ENCODE assay signal across 1 cellular context in genomic region chr20:22411568-22412450, GRCh38.
TF ChIP-seq lines count a peak whose summit lies in the region.

No MANE protein-coding gene starts in this region.

TF ChIP-seq in HepG2, 621 proteins besides CTCF, POLR2A, EP300 and RAD21 (continued from another document and continues in another):
- TF ChIP-seq HNF1A (IDR thresholded peaks at IDR 0.05; ENCODE audit: low read depth) (peak; percentile 96), HNF1A (CRISPR knock-in tag; IDR thresholded peaks at IDR 0.05; ENCODE audit: borderline replicate concordance) (peak; percentile 97), ZNF3 (CRISPR knock-in tag; IDR thresholded peaks at IDR 0.05) (0 out of 2 replicates have a peak, but pooled peaks have one; percentile 28), ZNF598 (CRISPR knock-in tag; IDR thresholded peaks at IDR 0.05; ENCODE audit: borderline replicate concordance) (peak; percentile 48; the same call in 1 of the 2 replicates), ZNF792 (CRISPR knock-in tag; IDR thresholded peaks at IDR 0.05) (peak; percentile 57), TP53 (CRISPR knock-in tag; conservative IDR thresholded peaks at IDR 0.05) (no peak), SP1 (IDR thresholded peaks at IDR 0.05) (no peak), SP1 (CRISPR knock-in tag; IDR thresholded peaks at IDR 0.05) (peak; percentile 41; the same call in 1 of the 2 replicates), KAT7 (CRISPR knock-in tag; IDR thresholded peaks at IDR 0.05; ENCODE audit: borderline replicate concordance) (peak; percentile 75; the same call in 1 of the 2 replicates), NR2F2 (IDR thresholded peaks at IDR 0.05; ENCODE audit: borderline replicate concordance, low read depth) (no peak), ZSCAN21 (CRISPR knock-in tag; IDR thresholded peaks at IDR 0.05; ENCODE audit: borderline replicate concordance) (0 out of 2 replicates have a peak, but pooled peaks have one; percentile 43), ISX (CRISPR knock-in tag; conservative IDR thresholded peaks at IDR 0.05) (no peak), KLF12 (CRISPR knock-in tag; IDR thresholded peaks at IDR 0.05; ENCODE audit: borderline replicate concordance) (no peak), HBP1 (CRISPR knock-in tag; IDR thresholded peaks at IDR 0.05; ENCODE audit: low read depth) (peak; percentile 50; the same call in 1 of the 2 replicates), EZH2 (conservative IDR thresholded peaks at IDR 0.05; ENCODE audit: low read depth, low read length) (no peak), ZNF746 (CRISPR knock-in tag; IDR thresholded peaks at IDR 0.05) (0 out of 2 replicates have a peak, but pooled peaks have one; percentile 27), ZNF605 (CRISPR knock-in tag; IDR thresholded peaks at IDR 0.05) (peak; percentile 65), ZSCAN25 (CRISPR knock-in tag; IDR thresholded peaks at IDR 0.05) (0 out of 2 replicates have a peak, but pooled peaks have one; percentile 11), NPAS2 (CRISPR knock-in tag; IDR thresholded peaks at IDR 0.05; ENCODE audit: borderline replicate concordance) (no peak), ZNF678 (CRISPR knock-in tag; IDR thresholded peaks at IDR 0.05) (0 out of 2 replicates have a peak, but pooled peaks have one; percentile 34), ZNF296 (CRISPR knock-in tag; conservative IDR thresholded peaks at IDR 0.05) (no peak), ZBTB46 (CRISPR knock-in tag; IDR thresholded peaks at IDR 0.05; ENCODE audit: borderline replicate concordance) (0 out of 2 replicates have a peak, but pooled peaks have one; percentile 34), ZNF772 (CRISPR knock-in tag; IDR thresholded peaks at IDR 0.05) (no peak), ZNF180 (CRISPR knock-in tag; IDR thresholded peaks at IDR 0.05; ENCODE audit: borderline replicate concordance, low read depth) (no peak)
- TF ChIP-seq, protein P1, sequence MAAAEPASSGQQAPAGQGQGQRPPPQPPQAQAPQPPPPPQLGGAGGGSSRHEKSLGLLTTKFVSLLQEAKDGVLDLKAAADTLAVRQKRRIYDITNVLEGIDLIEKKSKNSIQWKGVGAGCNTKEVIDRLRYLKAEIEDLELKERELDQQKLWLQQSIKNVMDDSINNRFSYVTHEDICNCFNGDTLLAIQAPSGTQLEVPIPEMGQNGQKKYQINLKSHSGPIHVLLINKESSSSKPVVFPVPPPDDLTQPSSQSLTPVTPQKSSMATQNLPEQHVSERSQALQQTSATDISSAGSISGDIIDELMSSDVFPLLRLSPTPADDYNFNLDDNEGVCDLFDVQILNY (CRISPR knock-in tag; conservative IDR thresholded peaks at IDR 0.05), result no peak
- TF ChIP-seq, protein P2, sequence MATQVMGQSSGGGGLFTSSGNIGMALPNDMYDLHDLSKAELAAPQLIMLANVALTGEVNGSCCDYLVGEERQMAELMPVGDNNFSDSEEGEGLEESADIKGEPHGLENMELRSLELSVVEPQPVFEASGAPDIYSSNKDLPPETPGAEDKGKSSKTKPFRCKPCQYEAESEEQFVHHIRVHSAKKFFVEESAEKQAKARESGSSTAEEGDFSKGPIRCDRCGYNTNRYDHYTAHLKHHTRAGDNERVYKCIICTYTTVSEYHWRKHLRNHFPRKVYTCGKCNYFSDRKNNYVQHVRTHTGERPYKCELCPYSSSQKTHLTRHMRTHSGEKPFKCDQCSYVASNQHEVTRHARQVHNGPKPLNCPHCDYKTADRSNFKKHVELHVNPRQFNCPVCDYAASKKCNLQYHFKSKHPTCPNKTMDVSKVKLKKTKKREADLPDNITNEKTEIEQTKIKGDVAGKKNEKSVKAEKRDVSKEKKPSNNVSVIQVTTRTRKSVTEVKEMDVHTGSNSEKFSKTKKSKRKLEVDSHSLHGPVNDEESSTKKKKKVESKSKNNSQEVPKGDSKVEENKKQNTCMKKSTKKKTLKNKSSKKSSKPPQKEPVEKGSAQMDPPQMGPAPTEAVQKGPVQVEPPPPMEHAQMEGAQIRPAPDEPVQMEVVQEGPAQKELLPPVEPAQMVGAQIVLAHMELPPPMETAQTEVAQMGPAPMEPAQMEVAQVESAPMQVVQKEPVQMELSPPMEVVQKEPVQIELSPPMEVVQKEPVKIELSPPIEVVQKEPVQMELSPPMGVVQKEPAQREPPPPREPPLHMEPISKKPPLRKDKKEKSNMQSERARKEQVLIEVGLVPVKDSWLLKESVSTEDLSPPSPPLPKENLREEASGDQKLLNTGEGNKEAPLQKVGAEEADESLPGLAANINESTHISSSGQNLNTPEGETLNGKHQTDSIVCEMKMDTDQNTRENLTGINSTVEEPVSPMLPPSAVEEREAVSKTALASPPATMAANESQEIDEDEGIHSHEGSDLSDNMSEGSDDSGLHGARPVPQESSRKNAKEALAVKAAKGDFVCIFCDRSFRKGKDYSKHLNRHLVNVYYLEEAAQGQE (IDR thresholded peaks at IDR 0.05; ENCODE audit: borderline replicate concordance in 1 of 2, low read depth in 1 of 2, low read length in 2 of 2), result no peak
- TF ChIP-seq, protein P3, sequence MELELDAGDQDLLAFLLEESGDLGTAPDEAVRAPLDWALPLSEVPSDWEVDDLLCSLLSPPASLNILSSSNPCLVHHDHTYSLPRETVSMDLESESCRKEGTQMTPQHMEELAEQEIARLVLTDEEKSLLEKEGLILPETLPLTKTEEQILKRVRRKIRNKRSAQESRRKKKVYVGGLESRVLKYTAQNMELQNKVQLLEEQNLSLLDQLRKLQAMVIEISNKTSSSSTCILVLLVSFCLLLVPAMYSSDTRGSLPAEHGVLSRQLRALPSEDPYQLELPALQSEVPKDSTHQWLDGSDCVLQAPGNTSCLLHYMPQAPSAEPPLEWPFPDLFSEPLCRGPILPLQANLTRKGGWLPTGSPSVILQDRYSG (CRISPR knock-in tag; IDR thresholded peaks at IDR 0.05), result no peak; the same call in 1 of the 2 replicates
- TF ChIP-seq, protein P4, sequence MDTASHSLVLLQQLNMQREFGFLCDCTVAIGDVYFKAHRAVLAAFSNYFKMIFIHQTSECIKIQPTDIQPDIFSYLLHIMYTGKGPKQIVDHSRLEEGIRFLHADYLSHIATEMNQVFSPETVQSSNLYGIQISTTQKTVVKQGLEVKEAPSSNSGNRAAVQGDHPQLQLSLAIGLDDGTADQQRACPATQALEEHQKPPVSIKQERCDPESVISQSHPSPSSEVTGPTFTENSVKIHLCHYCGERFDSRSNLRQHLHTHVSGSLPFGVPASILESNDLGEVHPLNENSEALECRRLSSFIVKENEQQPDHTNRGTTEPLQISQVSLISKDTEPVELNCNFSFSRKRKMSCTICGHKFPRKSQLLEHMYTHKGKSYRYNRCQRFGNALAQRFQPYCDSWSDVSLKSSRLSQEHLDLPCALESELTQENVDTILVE (CRISPR knock-in tag; IDR thresholded peaks at IDR 0.05), result peak; percentile 78; the same call in 1 of the 2 replicates
- TF ChIP-seq, protein P5, sequence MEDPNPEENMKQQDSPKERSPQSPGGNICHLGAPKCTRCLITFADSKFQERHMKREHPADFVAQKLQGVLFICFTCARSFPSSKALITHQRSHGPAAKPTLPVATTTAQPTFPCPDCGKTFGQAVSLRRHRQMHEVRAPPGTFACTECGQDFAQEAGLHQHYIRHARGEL (CRISPR knock-in tag; IDR thresholded peaks at IDR 0.05), result no peak
- TF ChIP-seq, protein P6, sequence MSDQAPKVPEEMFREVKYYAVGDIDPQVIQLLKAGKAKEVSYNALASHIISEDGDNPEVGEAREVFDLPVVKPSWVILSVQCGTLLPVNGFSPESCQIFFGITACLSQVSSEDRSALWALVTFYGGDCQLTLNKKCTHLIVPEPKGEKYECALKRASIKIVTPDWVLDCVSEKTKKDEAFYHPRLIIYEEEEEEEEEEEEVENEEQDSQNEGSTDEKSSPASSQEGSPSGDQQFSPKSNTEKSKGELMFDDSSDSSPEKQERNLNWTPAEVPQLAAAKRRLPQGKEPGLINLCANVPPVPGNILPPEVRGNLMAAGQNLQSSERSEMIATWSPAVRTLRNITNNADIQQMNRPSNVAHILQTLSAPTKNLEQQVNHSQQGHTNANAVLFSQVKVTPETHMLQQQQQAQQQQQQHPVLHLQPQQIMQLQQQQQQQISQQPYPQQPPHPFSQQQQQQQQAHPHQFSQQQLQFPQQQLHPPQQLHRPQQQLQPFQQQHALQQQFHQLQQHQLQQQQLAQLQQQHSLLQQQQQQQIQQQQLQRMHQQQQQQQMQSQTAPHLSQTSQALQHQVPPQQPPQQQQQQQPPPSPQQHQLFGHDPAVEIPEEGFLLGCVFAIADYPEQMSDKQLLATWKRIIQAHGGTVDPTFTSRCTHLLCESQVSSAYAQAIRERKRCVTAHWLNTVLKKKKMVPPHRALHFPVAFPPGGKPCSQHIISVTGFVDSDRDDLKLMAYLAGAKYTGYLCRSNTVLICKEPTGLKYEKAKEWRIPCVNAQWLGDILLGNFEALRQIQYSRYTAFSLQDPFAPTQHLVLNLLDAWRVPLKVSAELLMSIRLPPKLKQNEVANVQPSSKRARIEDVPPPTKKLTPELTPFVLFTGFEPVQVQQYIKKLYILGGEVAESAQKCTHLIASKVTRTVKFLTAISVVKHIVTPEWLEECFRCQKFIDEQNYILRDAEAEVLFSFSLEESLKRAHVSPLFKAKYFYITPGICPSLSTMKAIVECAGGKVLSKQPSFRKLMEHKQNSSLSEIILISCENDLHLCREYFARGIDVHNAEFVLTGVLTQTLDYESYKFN (CRISPR knock-in tag; conservative IDR thresholded peaks at IDR 0.05), result peak; percentile 83
- TF ChIP-seq, protein P7, sequence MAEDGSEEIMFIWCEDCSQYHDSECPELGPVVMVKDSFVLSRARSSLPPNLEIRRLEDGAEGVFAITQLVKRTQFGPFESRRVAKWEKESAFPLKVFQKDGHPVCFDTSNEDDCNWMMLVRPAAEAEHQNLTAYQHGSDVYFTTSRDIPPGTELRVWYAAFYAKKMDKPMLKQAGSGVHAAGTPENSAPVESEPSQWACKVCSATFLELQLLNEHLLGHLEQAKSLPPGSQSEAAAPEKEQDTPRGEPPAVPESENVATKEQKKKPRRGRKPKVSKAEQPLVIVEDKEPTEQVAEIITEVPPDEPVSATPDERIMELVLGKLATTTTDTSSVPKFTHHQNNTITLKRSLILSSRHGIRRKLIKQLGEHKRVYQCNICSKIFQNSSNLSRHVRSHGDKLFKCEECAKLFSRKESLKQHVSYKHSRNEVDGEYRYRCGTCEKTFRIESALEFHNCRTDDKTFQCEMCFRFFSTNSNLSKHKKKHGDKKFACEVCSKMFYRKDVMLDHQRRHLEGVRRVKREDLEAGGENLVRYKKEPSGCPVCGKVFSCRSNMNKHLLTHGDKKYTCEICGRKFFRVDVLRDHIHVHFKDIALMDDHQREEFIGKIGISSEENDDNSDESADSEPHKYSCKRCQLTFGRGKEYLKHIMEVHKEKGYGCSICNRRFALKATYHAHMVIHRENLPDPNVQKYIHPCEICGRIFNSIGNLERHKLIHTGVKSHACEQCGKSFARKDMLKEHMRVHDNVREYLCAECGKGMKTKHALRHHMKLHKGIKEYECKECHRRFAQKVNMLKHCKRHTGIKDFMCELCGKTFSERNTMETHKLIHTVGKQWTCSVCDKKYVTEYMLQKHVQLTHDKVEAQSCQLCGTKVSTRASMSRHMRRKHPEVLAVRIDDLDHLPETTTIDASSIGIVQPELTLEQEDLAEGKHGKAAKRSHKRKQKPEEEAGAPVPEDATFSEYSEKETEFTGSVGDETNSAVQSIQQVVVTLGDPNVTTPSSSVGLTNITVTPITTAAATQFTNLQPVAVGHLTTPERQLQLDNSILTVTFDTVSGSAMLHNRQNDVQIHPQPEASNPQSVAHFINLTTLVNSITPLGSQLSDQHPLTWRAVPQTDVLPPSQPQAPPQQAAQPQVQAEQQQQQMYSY (CRISPR knock-in tag; IDR thresholded peaks at IDR 0.05), result no peak
